Comparison of ENCODE assay signal across 27 cellular contexts in genomic region chr7:17623546-17624185, GRCh38.
DNase-seq lines count a peak whose midpoint lies in the region; ATAC-seq, FAIRE-seq and TF ChIP-seq lines count a peak whose summit lies in the region.
"Had no signal": no experiment of that assay in that cellular context is flagged by ENCODE, and none has a peak within 500 bp of the region (broad histone marks: within the 10 kb centered on the region; RNA-seq: fewer than 3 reads in every experiment).

No MANE protein-coding gene starts in this region.

- in situ Hi-C loops in GM23248 (cut with MboI) (no loop called here), brain microvascular endothelial cell (cut with HindIII; ENCODE audit: low pct_ligation_motif_present, low sequenced_read_pairs) (no loop called here)

- H2AFZ ChIP-seq in GM23248 (no peak overlapping the region), osteoblast (ENCODE audit: low read length) (peak overlapping the region; percentile 13)

- H3K36me3 ChIP-seq in GM23248 (ENCODE audit: low read depth) (no peaks in the 10 kb centered on the region), brain microvascular endothelial cell (replicated peaks) (no peaks in the 10 kb centered on the region), osteoblast (ENCODE audit: insufficient read depth, low read length) (no peaks in the 10 kb centered on the region), small intestine (ENCODE audit: control insufficient read depth in 2 of 2, insufficient read depth in 2 of 2, low read length in 2 of 2) (no peaks in the 10 kb centered on the region)
- H3K36me3 ChIP-seq: ascending aorta, colonic mucosa, heart right ventricle, transverse colon had no signal

- H3K27ac ChIP-seq in GM23248 (no peak overlapping the region), brain microvascular endothelial cell (peak overlapping the region; percentile 46), osteoblast (ENCODE audit: low read depth, low read length) (peak overlapping the region; percentile 78), small intestine (ENCODE audit: low read depth in 1 of 2, low read length in 1 of 2) (no peak overlapping the region)
- H3K27ac ChIP-seq: colonic mucosa, heart right ventricle, psoas muscle, transverse colon had no signal

- H3K4me2 ChIP-seq in GM23248 (ENCODE audit: unreplicated experiment) = no peak overlapping the region
- no peak overlapping the region for H3K4me2 ChIP-seq in osteoblast (ENCODE audit: insufficient read depth, low read length)

- ATAC-seq in GM19328 (IDR thresholded peaks at IDR 0.05; ENCODE audit: unreplicated experiment) = no peak
- ATAC-seq: activated T-cell treated with anti-CD3 and anti-CD28 coated beads, Interleukin-2, amount 50 U/mL, for 72 hours; heart right ventricle; left ventricle myocardium superior; psoas muscle; stimulated activated naive CD8-positive, alpha-beta T cell treated with anti-CD3 and anti-CD28 coated beads, Interleukin-15, amount 100 ng/mL, for 72 hours had no signal

- no peak overlapping the region for H3K4me3 ChIP-seq in GM23248
- H3K4me3 ChIP-seq in brain microvascular endothelial cell (ENCODE audit: low read depth, low read length) = no peak overlapping the region
- H3K4me3 ChIP-seq in osteoblast (ENCODE audit: insufficient read depth, low read length) = no peak overlapping the region
- no peak overlapping the region for H3K4me3 ChIP-seq in small intestine (ENCODE audit: low read depth in 1 of 2, low read length in 2 of 2)
- H3K4me3 ChIP-seq: ascending aorta, colonic mucosa, heart right ventricle, mucosa of descending colon, psoas muscle, transverse colon had no signal

- H3K4me1 ChIP-seq in GM23248 (ENCODE audit: insufficient read depth) (peaks cover 29% of the 10 kb centered on the region), osteoblast (ENCODE audit: insufficient read depth, low read length) (peaks cover 27% of the 10 kb centered on the region), small intestine (ENCODE audit: control insufficient read depth in 2 of 2, insufficient read depth in 1 of 2, low read depth in 1 of 2, low read length in 1 of 2) (peaks cover 0 to 4% of the 10 kb centered on the region in 2 donors)
- H3K4me1 ChIP-seq: colonic mucosa, heart right ventricle, psoas muscle had no signal

- H3K27me3 ChIP-seq in GM23248 (replicated peaks; ENCODE audit: insufficient read depth) (no peaks in the 10 kb centered on the region), brain microvascular endothelial cell (replicated peaks) (no peaks in the 10 kb centered on the region), osteoblast (ENCODE audit: insufficient read depth, low read length) (no peaks in the 10 kb centered on the region), small intestine (ENCODE audit: control insufficient read depth in 2 of 2, insufficient read depth in 2 of 2, low read length in 2 of 2) (no peaks in the 10 kb centered on the region)
- H3K27me3 ChIP-seq: ascending aorta, colonic mucosa, heart right ventricle, transverse colon had no signal

- no peaks in the 10 kb centered on the region for H3K9me3 ChIP-seq in GM23248 (ENCODE audit: low read depth)
- H3K9me3 ChIP-seq in osteoblast (ENCODE audit: low read depth, low read length) = no peaks in the 10 kb centered on the region
- no peaks in the 10 kb centered on the region for H3K9me3 ChIP-seq in small intestine (ENCODE audit: control insufficient read depth, low read depth)
- H3K9me3 ChIP-seq: ascending aorta, colonic mucosa, heart right ventricle, mucosa of descending colon, psoas muscle, transverse colon had no signal

- H4K20me1 ChIP-seq in GM23248 (ENCODE audit: insufficient read depth) (no peaks in the 10 kb centered on the region), osteoblast (ENCODE audit: insufficient read depth, low read length) (no peaks in the 10 kb centered on the region)

- no peak for FAIRE-seq in small intestine (lab: Jason Lieb, UNC)

- H3K9me2 ChIP-seq in GM23248 (ENCODE audit: insufficient read depth) = no peaks in the 10 kb centered on the region

- H3K79me2 ChIP-seq in GM23248 (ENCODE audit: insufficient read depth) = no peaks in the 10 kb centered on the region
- H3K79me2 ChIP-seq in osteoblast (ENCODE audit: insufficient read depth, low read length) = no peaks in the 10 kb centered on the region

- no peak overlapping the region for H3K9ac ChIP-seq in GM23248

- TF ChIP-seq CTCF in brain microvascular endothelial cell (IDR thresholded peaks at IDR 0.05; ENCODE audit: low read depth, low read length, missing control alignments) (no peak), osteoblast (IDR thresholded peaks at IDR 0.05; ENCODE audit: extremely low read depth, low read depth, low read length) (no peak)

- peaks cover 23% of the 10 kb centered on the region for H3F3A ChIP-seq in GM23248 (ENCODE audit: insufficient read depth)

- DNase-seq in GM23248 = peak; percentile 20
- DNase-seq in LoVo (ENCODE audit: low spot score) = peak; percentile 42
- peak; percentile 30 for DNase-seq in brain microvascular endothelial cell
- no peak for DNase-seq in osteoblast (ENCODE audit: insufficient read length, low spot score, missing footprints)
- no peak for DNase-seq in activated CD8-positive, alpha-beta memory T cell treated with anti-CD3 and anti-CD28 coated beads, Interleukin-2, amount 50 U/mL, for 48 hours
- no peak for DNase-seq in small intestine
- DNase-seq: activated CD4-positive, alpha-beta T cell treated with anti-CD3 and anti-CD28 coated beads for 1 hour; activated CD8-positive, alpha-beta memory T cell treated with anti-CD3 and anti-CD28 coated beads for 24 hours; activated naive CD4-positive, alpha-beta T cell treated with anti-CD3 and anti-CD28 coated beads, Interleukin-2, amount 10 ng/mL, durations not matched to agents 7 days and 5 days; activated T-cell treated with anti-CD3 and anti-CD28 coated beads, Interleukin-2, amount 50 U/mL, for 72 hours; AML-193; colonic mucosa; COR-L47; DND-41; heart right ventricle; left ventricle myocardium superior; mucosa of descending colon; MV-4-11; NCI-H187; NCI-H345; psoas muscle; RPMI8226; stimulated activated CD4-positive, alpha-beta T cell treated with anti-CD3 and anti-CD28 coated beads, Interleukin-4, amount 100 ng/mL, for 24 hours; stimulated activated naive CD8-positive, alpha-beta T cell treated with anti-CD3 and anti-CD28 coated beads, Interleukin-15, amount 100 ng/mL, for 72 hours; transverse colon had no signal

Comparison
In these comparisons a context has a peak if more than half of its experiments do, and no peak if none do; other contexts are left out.
1. DNase-seq: peak in GM23248 (single experiment), LoVo (single experiment) and brain microvascular endothelial cell (single experiment); none in osteoblast (single experiment), activated CD8-positive, alpha-beta memory T cell treated with anti-CD3 and anti-CD28 coated beads, Interleukin-2, amount 50 U/mL, for 48 hours (single experiment) and small intestine (single experiment).
2. H3K27ac ChIP-seq: peak in brain microvascular endothelial cell (single experiment) and osteoblast (single experiment); none in GM23248 (single experiment) and small intestine (0 of 2).